ENCODE assay signal across 15 cellular contexts in the genomic region with DNA sequence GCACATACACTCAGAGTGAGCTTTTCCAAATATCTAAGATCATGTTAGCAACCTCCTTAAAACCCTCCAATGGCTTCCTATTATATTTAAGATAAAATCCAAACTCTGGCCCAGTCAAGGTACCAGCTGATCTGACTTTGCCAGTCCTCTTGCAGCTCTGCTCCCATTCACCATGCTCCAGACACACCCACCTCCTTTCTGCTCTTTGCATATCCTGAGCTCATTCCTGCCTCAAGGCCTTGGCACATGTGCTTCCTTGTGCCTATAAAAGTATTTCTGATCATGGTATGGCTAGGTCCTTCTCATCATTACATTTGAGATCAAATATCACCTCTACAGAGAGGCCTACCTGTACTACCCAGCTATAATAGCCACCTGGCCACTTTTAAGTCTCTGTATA. TPM values are rescaled to one million over a fixed set of nuclear protein-coding genes. Genes with fewer than 3 reads are reported as not detected.
A peak's percentile ranks its signal among the peaks of the same experiment; 100 is the strongest.
DNase-seq lines count a peak whose midpoint lies in the region; ATAC-seq and TF ChIP-seq lines count a peak whose summit lies in the region.
"Had no signal": no experiment of that assay in that cellular context is flagged by ENCODE, and none has a peak within 500 bp of the region (broad histone marks: within the 10 kb centered on the region; RNA-seq: fewer than 3 reads in every experiment).

No MANE protein-coding gene starts in this region.

- peaks cover 23 to 92% of the 10 kb centered on the region in 2 donors for H3K4me1 ChIP-seq in ascending aorta

- DNase-seq in HFFc6, result no peak
- DNase-seq in ascending aorta (ENCODE audit: low spot score in 2 of 2), result no peak
- DNase-seq in left colon, result no peak
- DNase-seq in medulla oblongata (ENCODE audit: extremely low spot score), result no peak
- DNase-seq in NCI-H128 (lab: John Stamatoyannopoulos, UW; ENCODE audit: unreplicated experiment), result no peak
- DNase-seq in progenitor cell of endocrine pancreas (ENCODE audit: low spot score, unreplicated experiment), result no peak
- DNase-seq: activated CD8-positive, alpha-beta memory T cell treated with anti-CD3 and anti-CD28 coated beads, Interleukin-2, amount 50 U/mL, for 4 hours; COR-L47; NCI-H1930; stimulated activated CD4-positive, alpha-beta T cell treated with anti-CD3 and anti-CD28 coated beads, Interleukin-4, amount 100 ng/mL, for 24 hours; stimulated activated naive CD4-positive, alpha-beta T cell treated with Interleukin-2 at 50 U/mL for 16 hours; WERI-Rb-1 had no signal

- H3K27me3 ChIP-seq in ascending aorta, result no peaks in the 10 kb centered on the region

- ATAC-seq in left colon, result peak; percentile 77
- ATAC-seq: K562 had no signal

- no peaks in the 10 kb centered on the region for H3K9me3 ChIP-seq in ascending aorta

- no peaks in the 10 kb centered on the region for H3K27me3 Mint-ChIP-seq in HFFc6 (ENCODE audit: insufficient read depth)
- H3K27me3 Mint-ChIP-seq in progenitor cell of endocrine pancreas, result no peaks in the 10 kb centered on the region
- H3K27me3 Mint-ChIP-seq: memory B cell had no signal

- no peak overlapping the region for H3K4me3 ChIP-seq in ascending aorta
- H3K4me3 ChIP-seq: K562 had no signal

- H3K27ac Mint-ChIP-seq in HFFc6 (peak overlapping the region; percentile 20), progenitor cell of endocrine pancreas (no peak overlapping the region)
- H3K27ac Mint-ChIP-seq: memory B cell had no signal

- no peaks in the 10 kb centered on the region for H3K36me3 ChIP-seq in ascending aorta

- H3K27ac ChIP-seq in ascending aorta, result peak overlapping the region; percentile 82 to 94
- peak overlapping the region; percentile 73 for H3K27ac ChIP-seq in temporal lobe (ENCODE audit: low read depth, low read length)
- H3K27ac ChIP-seq: WERI-Rb-1 had no signal

- TF ChIP-seq CTCF in HFFc6 (IDR thresholded peaks at IDR 0.05), result no peak
- no peak for TF ChIP-seq CTCF in ascending aorta (IDR thresholded peaks at IDR 0.05)
- no peak for TF ChIP-seq CTCF in progenitor cell of endocrine pancreas (IDR thresholded peaks at IDR 0.05; ENCODE audit: unreplicated experiment)

- no peaks in the 10 kb centered on the region for H3K9me3 Mint-ChIP-seq in HFFc6
- H3K9me3 Mint-ChIP-seq in progenitor cell of endocrine pancreas (ENCODE audit: low read depth), result peaks cover 3% of the 10 kb centered on the region
- H3K9me3 Mint-ChIP-seq: memory B cell had no signal

- H3K36me3 Mint-ChIP-seq in HFFc6 (ENCODE audit: low read depth) (peaks cover 43% of the 10 kb centered on the region), progenitor cell of endocrine pancreas (ENCODE audit: insufficient read depth) (peaks cover 14% of the 10 kb centered on the region)

- H3K4me3 Mint-ChIP-seq in HFFc6 (no peak overlapping the region; the same call in 1 of the 2 replicates), progenitor cell of endocrine pancreas (ENCODE audit: low read depth) (no peak overlapping the region)
- H3K4me3 Mint-ChIP-seq: memory B cell had no signal

- peaks cover 81% of the 10 kb centered on the region for H3K4me1 Mint-ChIP-seq in HFFc6 (ENCODE audit: low read depth)
- no peaks in the 10 kb centered on the region for H3K4me1 Mint-ChIP-seq in progenitor cell of endocrine pancreas (ENCODE audit: low read depth)

- intact Hi-C loops in ascending aorta (cut with DNase I), result loop anchor here (2.0 to 5.0 kb wide), 3 partner anchors 69 to 316 kb away; a partner anchor contains a TSS
- intact Hi-C loops in left colon (cut with DNase I, micrococcal nuclease), result no loop called here

RNA-seq across cellular contexts. Expression of a gene that starts 27.5 kb away (rescaled TPM):
- total RNA-seq in HFFc6 (2021; fragmentation: NEBNext Ultra II Directional; extraction: Animal tissue kit (Norgen Biotek cat#: 25700)), result 10 to 100 TPM; 54.1 to 62.7 (median 58.9) TPM
- 212 TPM for total RNA-seq in ascending aorta
- total RNA-seq in left colon, result 100 to 1,000 TPM in 1 of 2 donors, 10 to 100 TPM in 1; 77.5 to 115 TPM
- 55.3 TPM for total RNA-seq in temporal lobe
- 40.0 and 66.8 TPM in 2 replicates for total RNA-seq in progenitor cell of endocrine pancreas
